Comparison of ENCODE assay signal across 14 cellular contexts in genomic region chr1:155352600-155352999, GRCh38. TPM values are rescaled to one million over a fixed set of nuclear protein-coding genes. Genes with fewer than 3 reads are reported as not detected.
DNase-seq lines count a peak whose midpoint lies in the region; ATAC-seq and TF ChIP-seq lines count a peak whose summit lies in the region.
"Had no signal": no experiment of that assay in that cellular context is flagged by ENCODE, and none has a peak within 500 bp of the region (broad histone marks: within the 10 kb centered on the region; RNA-seq: fewer than 3 reads in every experiment).

No MANE protein-coding gene starts in this region.

- H3K9me3 Mint-ChIP-seq in activated CD8-positive, alpha-beta memory T cell treated with anti-CD3 and anti-CD28 coated beads, Interleukin-2, amount 10 ng/mL, durations not matched to agents 7 days and 5 days (ENCODE audit: low read depth), result no peaks in the 10 kb centered on the region
- no peaks in the 10 kb centered on the region for H3K9me3 Mint-ChIP-seq in activated naive CD8-positive, alpha-beta T cell (ENCODE audit: low read depth)
- H3K9me3 Mint-ChIP-seq in activated naive CD8-positive, alpha-beta T cell treated with anti-CD3 and anti-CD28 coated beads, Interleukin-2, amount 50 U/mL, for 24 hours, result no peaks in the 10 kb centered on the region
- H3K9me3 Mint-ChIP-seq in naive thymus-derived CD4-positive, alpha-beta T cell, result no peaks in the 10 kb centered on the region
- H3K9me3 Mint-ChIP-seq: CD4-positive, alpha-beta T cell; H9 had no signal

- peaks cover 52% of the 10 kb centered on the region for H3K36me3 Mint-ChIP-seq in activated CD8-positive, alpha-beta memory T cell treated with anti-CD3 and anti-CD28 coated beads, Interleukin-2, amount 10 ng/mL, durations not matched to agents 7 days and 5 days
- no peaks in the 10 kb centered on the region for H3K36me3 Mint-ChIP-seq in activated naive CD8-positive, alpha-beta T cell
- H3K36me3 Mint-ChIP-seq in activated naive CD8-positive, alpha-beta T cell treated with anti-CD3 and anti-CD28 coated beads, Interleukin-2, amount 50 U/mL, for 24 hours (ENCODE audit: low read depth), result peaks cover 46% of the 10 kb centered on the region
- peaks cover 0 to 38% (median 27%) of the 10 kb centered on the region in 5 donors for H3K36me3 Mint-ChIP-seq in naive thymus-derived CD4-positive, alpha-beta T cell

- no peaks in the 10 kb centered on the region for H3K9me3 ChIP-seq in naive thymus-derived CD4-positive, alpha-beta T cell (ENCODE audit: control insufficient read depth in 2 of 3, low read length in 3 of 3)
- no peaks in the 10 kb centered on the region for H3K9me3 ChIP-seq in lower lobe of right lung
- H3K9me3 ChIP-seq: A549, Caco-2 had no signal

- H3K4me3 ChIP-seq in naive thymus-derived CD4-positive, alpha-beta T cell (ENCODE audit: low read length), result no peak overlapping the region
- H3K4me3 ChIP-seq in lower lobe of right lung, result no peak overlapping the region
- H3K4me3 ChIP-seq: A549 had no signal

- no peak overlapping the region for H3K27ac ChIP-seq in naive thymus-derived CD4-positive, alpha-beta T cell (ENCODE audit: low read depth, low read length)
- H3K27ac ChIP-seq in lower lobe of right lung, result no peak overlapping the region
- H3K27ac ChIP-seq: 22Rv1, A549, C4-2B had no signal

- DNase-seq in activated CD8-positive, alpha-beta memory T cell treated with anti-CD3 and anti-CD28 coated beads, Interleukin-2, amount 10 ng/mL, durations not matched to agents 7 days and 5 days, result no peak
- DNase-seq in activated CD8-positive, alpha-beta memory T cell treated with anti-CD3 and anti-CD28 coated beads for 24 hours, result no peak
- DNase-seq in activated naive CD8-positive, alpha-beta T cell treated with anti-CD3 and anti-CD28 coated beads, Interleukin-2, amount 50 U/mL, for 24 hours, result no peak
- DNase-seq in naive thymus-derived CD4-positive, alpha-beta T cell, result no peak
- DNase-seq in T1000 (lab: John Stamatoyannopoulos, UW), result no peak
- DNase-seq in lower lobe of right lung, result no peak
- DNase-seq: AML-193; Caco-2; CD4-positive, alpha-beta T cell; H9 had no signal

- POLR2A ChIA-PET in naive thymus-derived CD4-positive, alpha-beta T cell (lab: Charles Lee), result no interaction called here

- no peak overlapping the region for H3K4me3 Mint-ChIP-seq in activated CD8-positive, alpha-beta memory T cell treated with anti-CD3 and anti-CD28 coated beads, Interleukin-2, amount 10 ng/mL, durations not matched to agents 7 days and 5 days
- H3K4me3 Mint-ChIP-seq in activated naive CD8-positive, alpha-beta T cell, result no peak overlapping the region
- no peak overlapping the region for H3K4me3 Mint-ChIP-seq in activated naive CD8-positive, alpha-beta T cell treated with anti-CD3 and anti-CD28 coated beads, Interleukin-2, amount 50 U/mL, for 24 hours
- H3K4me3 Mint-ChIP-seq in naive thymus-derived CD4-positive, alpha-beta T cell, result no peak overlapping the region
- H3K4me3 Mint-ChIP-seq: CD4-positive, alpha-beta T cell; H9 had no signal

- intact Hi-C loops in naive thymus-derived CD4-positive, alpha-beta T cell (cut with micrococcal nuclease), result no loop called here
- intact Hi-C loops in lower lobe of right lung (cut with DNase I), result no loop called here

- no peaks in the 10 kb centered on the region for H3K27me3 ChIP-seq in naive thymus-derived CD4-positive, alpha-beta T cell (ENCODE audit: control insufficient read depth in 2 of 2, insufficient read depth in 2 of 2, low read length in 2 of 2)
- no peaks in the 10 kb centered on the region for H3K27me3 ChIP-seq in lower lobe of right lung (ENCODE audit: low read depth)

- TF ChIP-seq CTCF in lower lobe of right lung (IDR thresholded peaks at IDR 0.05), result no peak

- H3K27me3 Mint-ChIP-seq in activated CD8-positive, alpha-beta memory T cell treated with anti-CD3 and anti-CD28 coated beads, Interleukin-2, amount 10 ng/mL, durations not matched to agents 7 days and 5 days, result no peaks in the 10 kb centered on the region
- no peaks in the 10 kb centered on the region for H3K27me3 Mint-ChIP-seq in activated naive CD8-positive, alpha-beta T cell
- H3K27me3 Mint-ChIP-seq in activated naive CD8-positive, alpha-beta T cell treated with anti-CD3 and anti-CD28 coated beads, Interleukin-2, amount 50 U/mL, for 24 hours, result no peaks in the 10 kb centered on the region
- H3K27me3 Mint-ChIP-seq in naive thymus-derived CD4-positive, alpha-beta T cell, result no peaks in the 10 kb centered on the region
- H3K27me3 Mint-ChIP-seq: CD4-positive, alpha-beta T cell had no signal

- peak overlapping the region; percentile 15 for H3K27ac Mint-ChIP-seq in activated CD8-positive, alpha-beta memory T cell treated with anti-CD3 and anti-CD28 coated beads, Interleukin-2, amount 10 ng/mL, durations not matched to agents 7 days and 5 days
- peak overlapping the region; percentile 43 for H3K27ac Mint-ChIP-seq in activated naive CD8-positive, alpha-beta T cell
- no peak overlapping the region for H3K27ac Mint-ChIP-seq in activated naive CD8-positive, alpha-beta T cell treated with anti-CD3 and anti-CD28 coated beads, Interleukin-2, amount 50 U/mL, for 24 hours
- H3K27ac Mint-ChIP-seq in naive thymus-derived CD4-positive, alpha-beta T cell, result peak overlapping the region in 6 of 9 donors; percentile 6 to 66 (median 50)
- H3K27ac Mint-ChIP-seq: CD4-positive, alpha-beta T cell; H9 had no signal

- no peak for ATAC-seq in activated CD8-positive, alpha-beta memory T cell treated with anti-CD3 and anti-CD28 coated beads, Interleukin-2, amount 10 ng/mL, durations not matched to agents 7 days and 5 days
- no peak for ATAC-seq in activated naive CD8-positive, alpha-beta T cell treated with anti-CD3 and anti-CD28 coated beads, Interleukin-2, amount 50 U/mL, for 24 hours
- no peak for ATAC-seq in naive thymus-derived CD4-positive, alpha-beta T cell
- ATAC-seq in lower lobe of right lung, result no peak
- ATAC-seq: A549 had no signal

- peaks cover 18 to 86% (median 31%) of the 10 kb centered on the region in 3 experiments for H3K36me3 ChIP-seq in naive thymus-derived CD4-positive, alpha-beta T cell (ENCODE audit: control insufficient read depth in 2 of 3, insufficient read depth in 3 of 3, low read length in 3 of 3)
- H3K36me3 ChIP-seq in lower lobe of right lung, result peaks cover 98% of the 10 kb centered on the region

- no peaks in the 10 kb centered on the region for H3K4me1 Mint-ChIP-seq in activated CD8-positive, alpha-beta memory T cell treated with anti-CD3 and anti-CD28 coated beads, Interleukin-2, amount 10 ng/mL, durations not matched to agents 7 days and 5 days
- H3K4me1 Mint-ChIP-seq in activated naive CD8-positive, alpha-beta T cell (ENCODE audit: low read depth), result no peaks in the 10 kb centered on the region
- H3K4me1 Mint-ChIP-seq in activated naive CD8-positive, alpha-beta T cell treated with anti-CD3 and anti-CD28 coated beads, Interleukin-2, amount 50 U/mL, for 24 hours, result no peaks in the 10 kb centered on the region
- no peaks in the 10 kb centered on the region for H3K4me1 Mint-ChIP-seq in naive thymus-derived CD4-positive, alpha-beta T cell
- H3K4me1 Mint-ChIP-seq: H9 had no signal

- CTCF ChIA-PET in activated CD8-positive, alpha-beta memory T cell treated with anti-CD3 and anti-CD28 coated beads, Interleukin-2, amount 10 ng/mL, durations not matched to agents 7 days and 5 days (lab: Charles Lee), result interaction anchor here (0.6 to 1.4 kb wide), 2 partner anchors 21 to 102 kb away, joined by 4 read pairs; no protein-coding TSS in a partner anchor
- CTCF ChIA-PET in naive thymus-derived CD4-positive, alpha-beta T cell (lab: Charles Lee), result no interaction called here

- no peaks in the 10 kb centered on the region for H3K4me1 ChIP-seq in naive thymus-derived CD4-positive, alpha-beta T cell (ENCODE audit: control insufficient read depth in 2 of 2, insufficient read depth in 2 of 2, low read length in 2 of 2)
- no peaks in the 10 kb centered on the region for H3K4me1 ChIP-seq in lower lobe of right lung
- H3K4me1 ChIP-seq: A549, Caco-2 had no signal

RNA-seq across cellular contexts. Expression of gene RUSC1, which starts 31.9 kb away (rescaled TPM):
- total RNA-seq in activated CD8-positive, alpha-beta memory T cell treated with anti-CD3 and anti-CD28 coated beads, Interleukin-2, amount 10 ng/mL, durations not matched to agents 7 days and 5 days, result 10 to 100 TPM; 29.1 to 33.2 TPM
- 10 to 100 TPM; 14.9 to 26.8 (median 15.7) TPM for total RNA-seq in naive thymus-derived CD4-positive, alpha-beta T cell
- polyA plus RNA-seq in naive thymus-derived CD4-positive, alpha-beta T cell, result 1 to 10 TPM; 6.8 to 7.7 TPM
- total RNA-seq in lower lobe of right lung, result 27.6 TPM

RNA-seq across cellular contexts. Expression of gene FDPS, which starts 43.9 kb away (rescaled TPM):
- 100 to 1,000 TPM; 329 to 406 TPM for total RNA-seq in activated CD8-positive, alpha-beta memory T cell treated with anti-CD3 and anti-CD28 coated beads, Interleukin-2, amount 10 ng/mL, durations not matched to agents 7 days and 5 days
- 100 to 1,000 TPM in 1 of 5 experiments, 10 to 100 TPM in 4; 58.5 to 193 (median 79.0) TPM for total RNA-seq in naive thymus-derived CD4-positive, alpha-beta T cell
- 100 to 1,000 TPM in 1 of 2 donors, 10 to 100 TPM in 1; 99.3 to 102 TPM for polyA plus RNA-seq in naive thymus-derived CD4-positive, alpha-beta T cell
- 184 TPM for total RNA-seq in lower lobe of right lung

RNA-seq across cellular contexts. Expression of gene PKLR, which starts 51.4 kb away (rescaled TPM):
- total RNA-seq in activated CD8-positive, alpha-beta memory T cell treated with anti-CD3 and anti-CD28 coated beads, Interleukin-2, amount 10 ng/mL, durations not matched to agents 7 days and 5 days, result not detected
- not detected for total RNA-seq in naive thymus-derived CD4-positive, alpha-beta T cell
- under 1 TPM in 1 of 2 donors, not detected in 1; 0.06 TPM for polyA plus RNA-seq in naive thymus-derived CD4-positive, alpha-beta T cell
- not detected for total RNA-seq in lower lobe of right lung
- total RNA-seq: Caco-2; CD4-positive, alpha-beta T cell; H9 had no signal
